Comparison of ENCODE assay signal across 8 cellular contexts in genomic region chr6:107740496-107741190, GRCh38.
DNase-seq lines count a peak whose midpoint lies in the region; ATAC-seq and TF ChIP-seq lines count a peak whose summit lies in the region.

No MANE protein-coding gene starts in this region.

- H3K4me2 ChIP-seq in GM23248 (ENCODE audit: unreplicated experiment), result peak overlapping the region; percentile 84
- H3K4me2 ChIP-seq in osteoblast (ENCODE audit: insufficient read depth, low read length), result peak overlapping the region; percentile 80

- H3K27me3 ChIP-seq in GM23248 (replicated peaks; ENCODE audit: insufficient read depth) (peaks cover 29% of the 10 kb centered on the region), osteoblast (ENCODE audit: insufficient read depth, low read length) (peaks cover 37% of the 10 kb centered on the region), heart right ventricle (peaks cover 0 to 26% (median 6%) of the 10 kb centered on the region in 7 donors), stomach (no peaks in the 10 kb centered on the region)

- in situ Hi-C loops in GM23248 (cut with MboI), result no loop called here

- TF ChIP-seq EP300 in stomach (IDR thresholded peaks at IDR 0.05), result no peak

- no peaks in the 10 kb centered on the region for H3F3A ChIP-seq in GM23248 (ENCODE audit: insufficient read depth)

- H3K36me3 Mint-ChIP-seq in activated T-cell treated with anti-CD3 and anti-CD28 coated beads, Interleukin-2, amount 50 U/mL, for 72 hours (ENCODE audit: insufficient read depth in 2 of 2), result peaks cover 0 to 10% of the 10 kb centered on the region in 2 donors

- no peaks in the 10 kb centered on the region; the same call in 1 of the 2 replicates for H3K9me2 ChIP-seq in GM23248 (ENCODE audit: insufficient read depth)

- H3K9me3 ChIP-seq in GM23248 (ENCODE audit: low read depth) (no peaks in the 10 kb centered on the region), osteoblast (ENCODE audit: low read depth, low read length) (no peaks in the 10 kb centered on the region), heart right ventricle (no peaks in the 10 kb centered on the region), stomach (no peaks in the 10 kb centered on the region)

- H3K9ac ChIP-seq in GM23248, result peak overlapping the region; percentile 38

- H2AFZ ChIP-seq in GM23248 (peak overlapping the region; percentile 83), osteoblast (ENCODE audit: low read length) (peak overlapping the region; percentile 82)

- TF ChIP-seq POLR2A in stomach (IDR thresholded peaks at IDR 0.05), result no peak

- TF ChIP-seq CTCF in osteoblast (IDR thresholded peaks at IDR 0.05; ENCODE audit: extremely low read depth, low read depth, low read length) (no peak), heart right ventricle (IDR thresholded peaks at IDR 0.05) (no peak), stomach (IDR thresholded peaks at IDR 0.05) (no peak)

- intact Hi-C loops in heart right ventricle (cut with DNase I) (no loop called here), stomach (cut with DNase I; ENCODE audit: low total_unique reads) (no loop called here)

- peaks cover 51% of the 10 kb centered on the region for H3K4me1 Mint-ChIP-seq in activated T-cell treated with anti-CD3 and anti-CD28 coated beads, Interleukin-2, amount 50 U/mL, for 72 hours (ENCODE audit: low read depth)

- H4K20me1 ChIP-seq in GM23248 (ENCODE audit: insufficient read depth) (no peaks in the 10 kb centered on the region), osteoblast (ENCODE audit: insufficient read depth, low read length) (no peaks in the 10 kb centered on the region)

- H3K4me3 ChIP-seq in GM23248, result peak overlapping the region; percentile 64
- H3K4me3 ChIP-seq in osteoblast (ENCODE audit: insufficient read depth, low read length), result peak overlapping the region; percentile 64
- H3K4me3 ChIP-seq in heart right ventricle, result no peak overlapping the region
- H3K4me3 ChIP-seq in stomach, result no peak overlapping the region

- peak overlapping the region; percentile 75 to 84 for H3K4me3 Mint-ChIP-seq in activated T-cell treated with anti-CD3 and anti-CD28 coated beads, Interleukin-2, amount 50 U/mL, for 72 hours

- no peaks in the 10 kb centered on the region for H3K27me3 Mint-ChIP-seq in activated T-cell treated with anti-CD3 and anti-CD28 coated beads, Interleukin-2, amount 50 U/mL, for 72 hours (ENCODE audit: low read depth)

- DNase-seq in GM23248 (peak; percentile 26), osteoblast (ENCODE audit: insufficient read length, low spot score, missing footprints) (no peak), NCI-H2196 (lab: John Stamatoyannopoulos, UW; ENCODE audit: unreplicated experiment) (no peak), heart right ventricle (no peak), stomach (no peak)
- DNase-seq in activated T-cell treated with anti-CD3 and anti-CD28 coated beads, Interleukin-2, amount 50 U/mL, for 72 hours, result peak in 1 of 2 donors; percentile 53

- H3K9me3 Mint-ChIP-seq in activated T-cell treated with anti-CD3 and anti-CD28 coated beads, Interleukin-2, amount 50 U/mL, for 72 hours, result no peaks in the 10 kb centered on the region

- H3K4me1 ChIP-seq in GM23248 (ENCODE audit: insufficient read depth), result no peaks in the 10 kb centered on the region
- no peaks in the 10 kb centered on the region for H3K4me1 ChIP-seq in osteoblast (ENCODE audit: insufficient read depth, low read length)
- H3K4me1 ChIP-seq in heart right ventricle, result peaks cover 0 to 6% (median 0%) of the 10 kb centered on the region in 9 donors
- H3K4me1 ChIP-seq in stomach, result no peaks in the 10 kb centered on the region

- ATAC-seq in GM18498 (IDR thresholded peaks at IDR 0.05; ENCODE audit: unreplicated experiment) (peak; percentile 80), heart right ventricle (no peak), GM21737 (IDR thresholded peaks at IDR 0.05; ENCODE audit: unreplicated experiment) (no peak)
- ATAC-seq in activated T-cell treated with anti-CD3 and anti-CD28 coated beads, Interleukin-2, amount 50 U/mL, for 72 hours (replicated peaks in 1 of 2), result peak; percentile 71 to 80

- H3K79me2 ChIP-seq in GM23248 (ENCODE audit: insufficient read depth) (no peaks in the 10 kb centered on the region), osteoblast (ENCODE audit: insufficient read depth, low read length) (no peaks in the 10 kb centered on the region)

- no peak overlapping the region for H3K27ac ChIP-seq in GM23248
- no peak overlapping the region for H3K27ac ChIP-seq in osteoblast (ENCODE audit: low read depth, low read length)
- peak overlapping the region in 1 of 10 donors; percentile 81 for H3K27ac ChIP-seq in heart right ventricle
- peak overlapping the region in 2 of 5 donors; percentile 4 to 38 for H3K27ac ChIP-seq in stomach

- peak overlapping the region; percentile 78 for H3K27ac Mint-ChIP-seq in activated T-cell treated with anti-CD3 and anti-CD28 coated beads, Interleukin-2, amount 50 U/mL, for 72 hours

- WGBS in GM23248 (ENCODE audit: low coverage in 1 of 2, low lambda C conversion rate in 2 of 2, missing lambda C conversion rate in 2 of 2), 2 experiments, result 18 to 20% methylated on average over 9 of the region's 9 CpGs
- WGBS in heart right ventricle, 2 donors, result 89 to 93% methylated on average over 9 of the region's 9 CpGs
- WGBS in stomach, 5 donors, result 74 to 84% (median 81%) methylated on average over 9 of the region's 9 CpGs

- H3K36me3 ChIP-seq in GM23248 (ENCODE audit: low read depth) (no peaks in the 10 kb centered on the region), osteoblast (ENCODE audit: insufficient read depth, low read length) (no peaks in the 10 kb centered on the region), heart right ventricle (no peaks in the 10 kb centered on the region), stomach (no peaks in the 10 kb centered on the region)

Comparison
In these comparisons a context has a peak if more than half of its experiments do, and no peak if none do; other contexts are left out.
1. ATAC-seq: peak in GM18498 (single experiment) and activated T-cell treated with anti-CD3 and anti-CD28 coated beads, Interleukin-2, amount 50 U/mL, for 72 hours (2 of 2); none in heart right ventricle (0 of 8) and GM21737 (single experiment).
2. H3K4me3 ChIP-seq: peak in GM23248 (single experiment) and osteoblast (single experiment); none in heart right ventricle (0 of 10) and stomach (0 of 4).